Comparison of ENCODE assay signal across 27 cellular contexts in the genomic region with DNA sequence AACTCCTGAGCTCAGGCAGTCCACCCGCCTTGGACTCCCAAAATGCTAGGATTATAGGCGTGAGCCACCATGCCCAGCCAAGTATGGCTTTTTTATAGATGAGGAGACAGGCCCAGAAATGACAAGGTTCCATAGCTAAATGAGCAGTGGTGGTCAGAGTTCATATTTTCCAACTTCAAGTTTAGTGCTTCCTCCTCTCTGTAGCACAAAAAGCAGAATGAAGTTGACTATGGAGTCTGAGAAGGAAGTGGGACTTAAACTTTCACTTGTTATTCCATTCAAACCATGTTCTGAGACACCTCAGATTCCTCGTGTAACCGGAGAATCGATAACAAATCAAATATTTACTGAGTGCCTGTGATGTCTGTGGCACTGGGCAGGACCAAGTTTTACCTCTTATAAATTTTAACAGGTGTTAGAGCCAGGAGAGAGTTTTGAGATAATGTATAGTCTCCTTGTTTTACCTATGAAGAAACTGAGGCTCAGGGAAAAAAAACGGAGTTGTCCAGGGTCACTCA. TPM values are rescaled to one million over a fixed set of nuclear protein-coding genes. Genes with fewer than 3 reads are reported as not detected.
A peak's percentile ranks its signal among the peaks of the same experiment; 100 is the strongest.
DNase-seq lines count a peak whose midpoint lies in the region; ATAC-seq and TF ChIP-seq lines count a peak whose summit lies in the region.
"Had no signal": no experiment of that assay in that cellular context is flagged by ENCODE, and none has a peak within 500 bp of the region (broad histone marks: within the 10 kb centered on the region; RNA-seq: fewer than 3 reads in every experiment).

No MANE protein-coding gene starts in this region.

- intact Hi-C loops in esophagus squamous epithelium (cut with DNase I), result no loop called here

- peaks cover 87 to 94% (median 91%) of the 10 kb centered on the region in 10 experiments for H3K4me1 ChIP-seq in BLaER1 treated with 17β-estradiol and CSF1 and Interleukin-3, amounts not matched to agents 10 nM and 100 nM
- H3K4me1 ChIP-seq in Loucy (ENCODE audit: insufficient read depth, low read length, poor library complexity, severe bottlenecking), result peaks cover 58% of the 10 kb centered on the region
- peaks cover 71 to 74% of the 10 kb centered on the region in 2 donors for H3K4me1 ChIP-seq in duodenal mucosa (ENCODE audit: control insufficient read depth in 1 of 2, insufficient read depth in 2 of 2, low read length in 2 of 2)
- peaks cover 90% of the 10 kb centered on the region in 2 experiments for H3K4me1 ChIP-seq in neutrophil (ENCODE audit: control insufficient read depth in 1 of 2, insufficient read depth in 1 of 2, low read depth in 1 of 2, low read length in 1 of 2)
- H3K4me1 ChIP-seq in esophagus squamous epithelium, result peaks cover 43 to 86% (median 46%) of the 10 kb centered on the region in 3 donors

- H2AFZ ChIP-seq in Loucy (ENCODE audit: low read length), result no peak overlapping the region

- no peaks in the 10 kb centered on the region for H3K9me2 ChIP-seq in Loucy (replicated peaks; ENCODE audit: low read depth, low read length)

- H3K27me3 ChIP-seq in BLaER1 treated with 17β-estradiol and CSF1 and Interleukin-3, amounts not matched to agents 10 nM and 100 nM, result no peaks in the 10 kb centered on the region
- H3K27me3 ChIP-seq in Loucy (ENCODE audit: insufficient read depth, low read length, poor library complexity, severe bottlenecking) (no peaks in the 10 kb centered on the region), duodenal mucosa (ENCODE audit: control insufficient read depth in 1 of 2, insufficient read depth in 2 of 2, low read length in 2 of 2) (no peaks in the 10 kb centered on the region), neutrophil (no peaks in the 10 kb centered on the region), esophagus squamous epithelium (no peaks in the 10 kb centered on the region)
- H3K27me3 ChIP-seq: breast epithelium had no signal

- no peak for TF ChIP-seq POLR2A in esophagus squamous epithelium (IDR thresholded peaks at IDR 0.05)

- peak overlapping the region in 7 of 11 experiments; percentile 28 to 96 (median 52); a peak in 11 of 22 replicates for H3K9ac ChIP-seq in BLaER1 treated with 17β-estradiol and CSF1 and Interleukin-3, amounts not matched to agents 10 nM and 100 nM
- H3K9ac ChIP-seq in Loucy (ENCODE audit: low read depth, low read length, poor library complexity, severe bottlenecking), result peak overlapping the region; percentile 41
- H3K9ac ChIP-seq in duodenal mucosa (ENCODE audit: low read depth in 1 of 2, low read length in 2 of 2), result peak overlapping the region in 1 of 2 donors; percentile 2

- peaks cover 74% of the 10 kb centered on the region for H3K79me2 ChIP-seq in Loucy (ENCODE audit: insufficient read depth, low read length)

- no peak for DNase-seq in ACHN
- DNase-seq in esophagus squamous epithelium (lab: John Stamatoyannopoulos, UW), result no peak
- DNase-seq: activated CD4-positive, alpha-beta T cell treated with anti-CD3 and anti-CD28 coated beads, Interleukin-2, amount 10 ng/mL, durations not matched to agents 24 days and 14 days; activated CD8-positive, alpha-beta memory T cell treated with anti-CD3 and anti-CD28 coated beads for 24 hours; activated effector memory CD4-positive, alpha-beta T cell treated with Interleukin-2 at 50 U/mL for 16 hours; amygdala; Caco-2; DMS79; effector CD4-positive, alpha-beta T cell; GDM1; mesendoderm; naive B cell; NCI-H1092; NCI-H1694 treated with DMSO at 0.1 percent for 48 hours; NCI-H2171; NCI-H82; SHP77 treated with DMSO at 0.1 percent for 48 hours; stimulated activated CD4-positive, alpha-beta T cell treated with anti-CD3 and anti-CD28 coated beads, Interleukin-15, amount 100 ng/mL, for 24 hours had no signal

- peak overlapping the region; percentile 35 to 97 (median 87); a peak in 18 of 22 replicates for H3K27ac ChIP-seq in BLaER1 treated with 17β-estradiol and CSF1 and Interleukin-3, amounts not matched to agents 10 nM and 100 nM
- no peak overlapping the region for H3K27ac ChIP-seq in duodenal mucosa (ENCODE audit: low read depth, low read length)
- H3K27ac ChIP-seq in neutrophil, result peak overlapping the region; percentile 98
- H3K27ac ChIP-seq in esophagus squamous epithelium, result no peak overlapping the region

- WGBS in esophagus squamous epithelium, 2 donors, result 94 to 95% methylated on average over 6 of the region's 6 CpGs

- ATAC-seq in GM21576 (IDR thresholded peaks at IDR 0.05; ENCODE audit: unreplicated experiment), result no peak
- no peak for ATAC-seq in HG02759 (IDR thresholded peaks at IDR 0.05; ENCODE audit: unreplicated experiment)
- ATAC-seq: activated naive CD4-positive, alpha-beta T cell treated with anti-CD3 and anti-CD28 coated beads, Interleukin-2, amount 50 U/mL, for 72 hours; stimulated activated effector memory CD8-positive, alpha-beta T cell treated with anti-CD3 and anti-CD28 coated beads, Interleukin-12 subunit alpha, Interleukin-12 subunit beta, amount 100 ng/mL, for 72 hours had no signal

- H3K4me2 ChIP-seq in BLaER1 treated with 17β-estradiol and CSF1 and Interleukin-3, amounts not matched to agents 10 nM and 100 nM, result peak overlapping the region; percentile 93 to 99 (median 95)
- peak overlapping the region; percentile 93 for H3K4me2 ChIP-seq in Loucy (ENCODE audit: low read depth, low read length, poor library complexity, severe bottlenecking)

- H4K20me1 ChIP-seq in BLaER1 treated with 17β-estradiol and CSF1 and Interleukin-3, amounts not matched to agents 10 nM and 100 nM, result peaks cover 0 to 23% (median 0%) of the 10 kb centered on the region in 11 experiments; a peak in 5 of 22 replicates
- H4K20me1 ChIP-seq in Loucy (ENCODE audit: insufficient read depth, low read length, poor library complexity, severe bottlenecking), result peaks cover 9% of the 10 kb centered on the region

- H3F3A ChIP-seq in Loucy (ENCODE audit: low read depth), result no peaks in the 10 kb centered on the region

- H3K36me3 ChIP-seq in BLaER1 treated with 17β-estradiol and CSF1 and Interleukin-3, amounts not matched to agents 10 nM and 100 nM, result peaks cover 0 to 43% (median 30%) of the 10 kb centered on the region in 11 experiments; a peak in 15 of 22 replicates
- H3K36me3 ChIP-seq in Loucy (ENCODE audit: insufficient read depth, low read length) (no peaks in the 10 kb centered on the region), duodenal mucosa (ENCODE audit: control insufficient read depth in 1 of 2, insufficient read depth in 2 of 2, low read length in 2 of 2) (no peaks in the 10 kb centered on the region), neutrophil (peaks cover 50% of the 10 kb centered on the region), esophagus squamous epithelium (no peaks in the 10 kb centered on the region)
- H3K36me3 ChIP-seq: breast epithelium had no signal

- TF ChIP-seq CTCF in Loucy (conservative IDR thresholded peaks at IDR 0.05; ENCODE audit: low read length), result no peak
- no peak for TF ChIP-seq CTCF in neutrophil (IDR thresholded peaks at IDR 0.05)
- no peak for TF ChIP-seq CTCF in esophagus squamous epithelium (IDR thresholded peaks at IDR 0.05)

- in situ Hi-C loops in ACHN (cut with HindIII; ENCODE audit: low pct_ligation_motif_present, low pct_unique_long_range_greater_than_20kb, low sequenced_read_pairs), result no loop called here

- no peaks in the 10 kb centered on the region for H3K9me3 ChIP-seq in BLaER1 treated with 17β-estradiol and CSF1 and Interleukin-3, amounts not matched to agents 10 nM and 100 nM (replicated peaks in 1 of 11)
- H3K9me3 ChIP-seq in Loucy (ENCODE audit: insufficient read depth, low read depth, low read length), result no peaks in the 10 kb centered on the region
- H3K9me3 ChIP-seq in duodenal mucosa (ENCODE audit: control insufficient read depth in 1 of 2, low read length in 2 of 2), result no peaks in the 10 kb centered on the region
- no peaks in the 10 kb centered on the region for H3K9me3 ChIP-seq in neutrophil
- H3K9me3 ChIP-seq in esophagus squamous epithelium, result no peaks in the 10 kb centered on the region
- H3K9me3 ChIP-seq: breast epithelium, Caco-2 had no signal

- peak overlapping the region in 6 of 10 experiments; percentile 9 to 96 (median 87); a peak in 8 of 20 replicates for H3K4me3 ChIP-seq in BLaER1 treated with 17β-estradiol and CSF1 and Interleukin-3, amounts not matched to agents 10 nM and 100 nM
- no peak overlapping the region for H3K4me3 ChIP-seq in Loucy (ENCODE audit: low read length, poor library complexity, severe bottlenecking)
- H3K4me3 ChIP-seq in duodenal mucosa (ENCODE audit: low read depth in 1 of 2, low read length in 2 of 2), result peak overlapping the region; percentile 22 to 34
- peak overlapping the region; percentile 90 to 97 for H3K4me3 ChIP-seq in neutrophil (ENCODE audit: low read depth in 1 of 2, low read length in 1 of 2)
- no peak overlapping the region for H3K4me3 ChIP-seq in esophagus squamous epithelium
- H3K4me3 ChIP-seq: breast epithelium had no signal

RNA-seq across cellular contexts. Expression of gene LIMK2, which starts 3.0 kb away (rescaled TPM):
- total RNA-seq in esophagus squamous epithelium, result 100 to 1,000 TPM in 2 of 4 donors, 10 to 100 TPM in 2; 61.8 to 134 (median 109) TPM

RNA-seq across cellular contexts. Expression of gene RNF185, which starts 55.1 kb away (rescaled TPM):
- 10 to 100 TPM; 20.1 to 34.0 (median 27.5) TPM for total RNA-seq in esophagus squamous epithelium

Comparison
In these comparisons a context has a peak if more than half of its experiments do, and no peak if none do; other contexts are left out.
1. H3K27ac ChIP-seq: peak in BLaER1 treated with 17β-estradiol and CSF1 and Interleukin-3, amounts not matched to agents 10 nM and 100 nM (11 of 11) and neutrophil (single experiment); none in duodenal mucosa (single experiment) and esophagus squamous epithelium (0 of 4).
2. H3K4me3 ChIP-seq: peak in BLaER1 treated with 17β-estradiol and CSF1 and Interleukin-3, amounts not matched to agents 10 nM and 100 nM (6 of 10), duodenal mucosa (2 of 2) and neutrophil (2 of 2); none in Loucy (single experiment) and esophagus squamous epithelium (0 of 4).